Comparison of ENCODE assay signal across 25 cellular contexts in the genomic region with DNA sequence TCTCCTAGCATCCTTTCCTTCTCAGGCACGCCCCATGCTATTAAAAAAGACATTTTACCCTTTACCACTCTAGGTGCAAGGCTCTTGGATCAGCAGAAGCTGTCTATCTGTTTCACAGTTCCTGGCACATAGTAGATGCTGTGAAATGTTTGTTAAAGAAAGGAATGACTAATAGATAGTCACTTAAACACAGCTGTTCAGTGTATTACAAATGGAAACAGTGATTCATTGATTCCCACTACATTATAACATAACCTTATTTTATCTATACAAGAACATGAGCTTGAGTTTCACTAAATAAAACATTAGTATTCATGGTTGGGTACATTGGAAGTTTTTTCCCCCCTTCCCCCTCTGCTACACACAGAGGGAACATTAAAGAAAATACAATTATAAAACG.
A peak's percentile ranks its signal among the peaks of the same experiment; 100 is the strongest.
DNase-seq lines count a peak whose midpoint lies in the region; ATAC-seq, FAIRE-seq and TF ChIP-seq lines count a peak whose summit lies in the region.
"Had no signal": no experiment of that assay in that cellular context is flagged by ENCODE, and none has a peak within 500 bp of the region (broad histone marks: within the 10 kb centered on the region; RNA-seq: fewer than 3 reads in every experiment).

No MANE protein-coding gene starts in this region.

- H3K4me1 Mint-ChIP-seq in MCF 10A (ENCODE audit: insufficient read depth, unreplicated experiment), result no peaks in the 10 kb centered on the region
- H3K4me1 Mint-ChIP-seq in chondrocyte (ENCODE audit: low read depth), result peaks cover 28% of the 10 kb centered on the region
- no peaks in the 10 kb centered on the region for H3K4me1 Mint-ChIP-seq in activated CD8-positive, alpha-beta memory T cell treated with anti-CD3 and anti-CD28 coated beads, Interleukin-2, amount 10 ng/mL, durations not matched to agents 7 days and 5 days
- H3K4me1 Mint-ChIP-seq: activated naive CD4-positive, alpha-beta T cell treated with anti-CD3 and anti-CD28 coated beads, Interleukin-2, amount 50 U/mL, for 24 hours had no signal

- DNase-seq in mammary epithelial cell, result peak; percentile 24
- DNase-seq in MCF 10A (ENCODE audit: unreplicated experiment), result no peak
- DNase-seq in chondrocyte (ENCODE audit: low spot score), result no peak
- DNase-seq in foreskin keratinocyte, result peak in 1 of 2 donors; percentile 35
- no peak for DNase-seq in kidney
- no peak for DNase-seq in NOMO-1 treated with dmso at 0.1 percent for 144 hours (lab: John Stamatoyannopoulos, UW; ENCODE audit: unreplicated experiment)
- DNase-seq in activated CD8-positive, alpha-beta memory T cell treated with anti-CD3 and anti-CD28 coated beads, Interleukin-2, amount 10 ng/mL, durations not matched to agents 7 days and 5 days, result no peak
- DNase-seq: 8988T; activated CD4-positive, alpha-beta T cell treated with anti-CD3 and anti-CD28 coated beads for 4 hours; BE2C; hypothalamus; NCI-H187 treated with DMSO at 0.1 percent for 48 hours; NCI-H226; NCI-H82; nucleus accumbens; retina; stimulated activated CD4-positive, alpha-beta T cell treated with anti-CD3 and anti-CD28 coated beads, Interleukin-4, amount 100 ng/mL, for 24 hours had no signal

- H3K27ac ChIP-seq in mammary epithelial cell (ENCODE audit: insufficient read depth, low read depth, low read length) (no peak overlapping the region), foreskin keratinocyte (no peak overlapping the region), kidney (ENCODE audit: low read depth in 2 of 2, low read length in 2 of 2) (no peak overlapping the region)
- H3K27ac ChIP-seq: breast epithelium, gastroesophageal sphincter, tibial nerve had no signal

- in situ Hi-C loops in mammary epithelial cell (cut with MboI; ENCODE audit: low sequenced_read_pairs in 2 of 2), result no loop called here

- no peak overlapping the region for H2AFZ ChIP-seq in mammary epithelial cell (ENCODE audit: low read depth, low read length)

- H3K27me3 ChIP-seq in mammary epithelial cell (ENCODE audit: insufficient read depth, low read length) (no peaks in the 10 kb centered on the region), foreskin keratinocyte (no peaks in the 10 kb centered on the region)
- H3K27me3 ChIP-seq: BE2C, breast epithelium, gastroesophageal sphincter, tibial nerve had no signal

- dilution Hi-C loops in mammary epithelial cell (cut with HindIII; ENCODE audit: low sequenced_read_pairs), result no loop called here

- H3K36me3 Mint-ChIP-seq in MCF 10A (ENCODE audit: insufficient read depth, unreplicated experiment) (no peaks in the 10 kb centered on the region), chondrocyte (ENCODE audit: low read depth) (no peaks in the 10 kb centered on the region)
- H3K36me3 Mint-ChIP-seq in activated CD8-positive, alpha-beta memory T cell treated with anti-CD3 and anti-CD28 coated beads, Interleukin-2, amount 10 ng/mL, durations not matched to agents 7 days and 5 days, result no peaks in the 10 kb centered on the region
- H3K36me3 Mint-ChIP-seq: activated naive CD4-positive, alpha-beta T cell treated with anti-CD3 and anti-CD28 coated beads, Interleukin-2, amount 50 U/mL, for 24 hours had no signal

- TF ChIP-seq CTCF in mammary epithelial cell (conservative IDR thresholded peaks at IDR 0.05 in 1 of 2, IDR thresholded peaks at IDR 0.05 in 1 of 2; ENCODE audit: extremely low read depth in 1 of 2, insufficient read depth in 1 of 2, low read depth in 1 of 2, low read length in 2 of 2) (no peak), MCF 10A (IDR thresholded peaks at IDR 0.05; ENCODE audit: unreplicated experiment) (no peak), chondrocyte (IDR thresholded peaks at IDR 0.05) (no peak), foreskin keratinocyte (conservative IDR thresholded peaks at IDR 0.05) (no peak), kidney (IDR thresholded peaks at IDR 0.05; ENCODE audit: borderline replicate concordance, extremely low read depth, insufficient read depth) (no peak)

- H3K27me3 Mint-ChIP-seq in MCF 10A (ENCODE audit: insufficient read depth, unreplicated experiment) (no peaks in the 10 kb centered on the region), chondrocyte (ENCODE audit: low read depth) (no peaks in the 10 kb centered on the region)
- no peaks in the 10 kb centered on the region for H3K27me3 Mint-ChIP-seq in activated CD8-positive, alpha-beta memory T cell treated with anti-CD3 and anti-CD28 coated beads, Interleukin-2, amount 10 ng/mL, durations not matched to agents 7 days and 5 days
- H3K27me3 Mint-ChIP-seq: activated naive CD4-positive, alpha-beta T cell treated with anti-CD3 and anti-CD28 coated beads, Interleukin-2, amount 50 U/mL, for 24 hours; stimulated activated naive CD8-positive, alpha-beta T cell treated with anti-CD3 and anti-CD28 coated beads, Interleukin-15, Interleukin-2, amounts not matched to agents 100 ng/mL and 50 ng/mL, for 24 hours had no signal

- 51% methylated on average over 2 of the region's 2 CpGs for WGBS in mammary epithelial cell (ENCODE audit: low coverage, missing lambda C conversion rate)

- H3K4me1 ChIP-seq in mammary epithelial cell (ENCODE audit: insufficient read depth, low read length), result no peaks in the 10 kb centered on the region
- H3K4me1 ChIP-seq in foreskin keratinocyte, result no peaks in the 10 kb centered on the region
- no peaks in the 10 kb centered on the region for H3K4me1 ChIP-seq in kidney (ENCODE audit: control insufficient read depth in 1 of 2, insufficient read depth in 1 of 2, low read depth in 1 of 2, low read length in 2 of 2)
- H3K4me1 ChIP-seq: BE2C, breast epithelium, gastroesophageal sphincter, tibial nerve had no signal

- H3K9me3 ChIP-seq in mammary epithelial cell (replicated peaks; ENCODE audit: insufficient read depth, low read length), result no peaks in the 10 kb centered on the region
- H3K9me3 ChIP-seq in kidney (ENCODE audit: control insufficient read depth in 1 of 2, low read length in 2 of 2), result no peaks in the 10 kb centered on the region
- H3K9me3 ChIP-seq: BE2C, breast epithelium had no signal

- POLR2A ChIA-PET in MCF 10A (lab: Yijun Ruan, JAX), result no interaction called here

- H3K79me2 ChIP-seq in mammary epithelial cell (ENCODE audit: insufficient read depth, low read length), result no peaks in the 10 kb centered on the region

- H3K36me3 ChIP-seq in mammary epithelial cell (ENCODE audit: insufficient read depth, low read length) (no peaks in the 10 kb centered on the region), kidney (ENCODE audit: control insufficient read depth in 1 of 2, insufficient read depth in 2 of 2, low read length in 2 of 2) (no peaks in the 10 kb centered on the region)
- H3K36me3 ChIP-seq: BE2C, breast epithelium, gastroesophageal sphincter, tibial nerve had no signal

- no peak overlapping the region for H3K4me3 Mint-ChIP-seq in MCF 10A (ENCODE audit: unreplicated experiment)
- H3K4me3 Mint-ChIP-seq in chondrocyte (ENCODE audit: unreplicated experiment), result no peak overlapping the region
- no peak overlapping the region for H3K4me3 Mint-ChIP-seq in activated CD8-positive, alpha-beta memory T cell treated with anti-CD3 and anti-CD28 coated beads, Interleukin-2, amount 10 ng/mL, durations not matched to agents 7 days and 5 days
- H3K4me3 Mint-ChIP-seq: activated naive CD4-positive, alpha-beta T cell treated with anti-CD3 and anti-CD28 coated beads, Interleukin-2, amount 50 U/mL, for 24 hours; activated T-helper 1 cell treated with anti-CD3 and anti-CD28 coated beads, Interleukin-12 subunit alpha, Interleukin-12 subunit beta, Interleukin-2, Interleukin-4 antibody, amounts not matched to agents 30 ng/mL and 10 ng/mL and 1 ng/mL, durations not matched to agents 14 hours and 24 hours and 36 hours; stimulated activated naive CD8-positive, alpha-beta T cell treated with anti-CD3 and anti-CD28 coated beads, Interleukin-15, Interleukin-2, amounts not matched to agents 100 ng/mL and 50 ng/mL, for 24 hours had no signal

- intact Hi-C loops in mammary epithelial cell (cut with micrococcal nuclease) (no loop called here), MCF 10A (cut with micrococcal nuclease) (no loop called here), kidney (cut with DNase I) (no loop called here)

- no peaks in the 10 kb centered on the region for H4K20me1 ChIP-seq in mammary epithelial cell (ENCODE audit: insufficient read depth, low read length)

- CTCF ChIA-PET in mammary epithelial cell (lab: Charles Lee; ENCODE audit: low non-redundant PET), result no interaction called here
- CTCF ChIA-PET in MCF 10A (lab: Yijun Ruan, JAX), result interaction anchor here (0.6 kb wide), 2 partner anchors 150 to 483 kb away, joined by 3 read pairs; no protein-coding TSS in a partner anchor
- CTCF ChIA-PET in activated CD8-positive, alpha-beta memory T cell treated with anti-CD3 and anti-CD28 coated beads, Interleukin-2, amount 10 ng/mL, durations not matched to agents 7 days and 5 days (lab: Charles Lee), result no interaction called here

- no peaks in the 10 kb centered on the region for H3K9me3 Mint-ChIP-seq in MCF 10A (ENCODE audit: unreplicated experiment)
- peaks cover 11% of the 10 kb centered on the region for H3K9me3 Mint-ChIP-seq in chondrocyte (ENCODE audit: low read depth)
- H3K9me3 Mint-ChIP-seq in activated CD8-positive, alpha-beta memory T cell treated with anti-CD3 and anti-CD28 coated beads, Interleukin-2, amount 10 ng/mL, durations not matched to agents 7 days and 5 days (ENCODE audit: low read depth), result peaks cover 5% of the 10 kb centered on the region
- H3K9me3 Mint-ChIP-seq: activated naive CD4-positive, alpha-beta T cell treated with anti-CD3 and anti-CD28 coated beads, Interleukin-2, amount 50 U/mL, for 24 hours; activated T-helper 1 cell treated with anti-CD3 and anti-CD28 coated beads, Interleukin-12 subunit alpha, Interleukin-12 subunit beta, Interleukin-2, Interleukin-4 antibody, amounts not matched to agents 30 ng/mL and 10 ng/mL and 1 ng/mL, durations not matched to agents 14 hours and 24 hours and 36 hours had no signal

- H3K27ac Mint-ChIP-seq in MCF 10A (ENCODE audit: low read depth, unreplicated experiment) (no peak overlapping the region), chondrocyte (ENCODE audit: unreplicated experiment) (peak overlapping the region; percentile 42)
- H3K27ac Mint-ChIP-seq in activated CD8-positive, alpha-beta memory T cell treated with anti-CD3 and anti-CD28 coated beads, Interleukin-2, amount 10 ng/mL, durations not matched to agents 7 days and 5 days, result no peak overlapping the region
- H3K27ac Mint-ChIP-seq: activated naive CD4-positive, alpha-beta T cell treated with anti-CD3 and anti-CD28 coated beads, Interleukin-2, amount 50 U/mL, for 24 hours; activated T-helper 1 cell treated with anti-CD3 and anti-CD28 coated beads, Interleukin-12 subunit alpha, Interleukin-12 subunit beta, Interleukin-2, Interleukin-4 antibody, amounts not matched to agents 30 ng/mL and 10 ng/mL and 1 ng/mL, durations not matched to agents 14 hours and 24 hours and 36 hours; stimulated activated naive CD8-positive, alpha-beta T cell treated with anti-CD3 and anti-CD28 coated beads, Interleukin-15, Interleukin-2, amounts not matched to agents 100 ng/mL and 50 ng/mL, for 24 hours had no signal

- H3K9ac ChIP-seq in mammary epithelial cell (ENCODE audit: insufficient read depth, low read length) (no peak overlapping the region), kidney (ENCODE audit: low read length in 2 of 2) (no peak overlapping the region)

- peak; percentile 71 for ATAC-seq in foreskin keratinocyte
- no peak for ATAC-seq in HG03432 (IDR thresholded peaks at IDR 0.05; ENCODE audit: unreplicated experiment)
- no peak for ATAC-seq in activated CD8-positive, alpha-beta memory T cell treated with anti-CD3 and anti-CD28 coated beads, Interleukin-2, amount 10 ng/mL, durations not matched to agents 7 days and 5 days
- ATAC-seq: gastroesophageal sphincter had no signal

- no TSS peak for BruUV-seq in mammary epithelial cell (replicated peaks; lab: Mats Ljungman, UMichigan)
- no TSS peak for BruUV-seq in MCF 10A (replicated peaks; lab: Mats Ljungman, UMichigan)

- H3K4me3 ChIP-seq in mammary epithelial cell (replicated peaks in 1 of 3; ENCODE audit: insufficient read depth in 1 of 3, low read depth in 2 of 3, low read length in 3 of 3), result no peak overlapping the region
- H3K4me3 ChIP-seq in kidney (ENCODE audit: low read length in 2 of 2), result no peak overlapping the region
- H3K4me3 ChIP-seq: breast epithelium, gastroesophageal sphincter, tibial nerve had no signal

- FAIRE-seq in kidney (lab: Jason Lieb, UNC), result no peak
- FAIRE-seq: keratinocyte had no signal

- H3K4me2 ChIP-seq in mammary epithelial cell (ENCODE audit: insufficient read depth, low read depth, low read length), result no peak overlapping the region
